In genomic region chr3:197343111-197343510, GRCh38 we compare ENCODE assay signal across 21 cellular contexts. TPM values are rescaled to one million over a fixed set of nuclear protein-coding genes. Genes with fewer than 3 reads are reported as not detected.
DNase-seq lines count a peak whose midpoint lies in the region; ATAC-seq, FAIRE-seq and TF ChIP-seq lines count a peak whose summit lies in the region.
"Had no signal": no experiment of that assay in that cellular context is flagged by ENCODE, and none has a peak within 500 bp of the region (broad histone marks: within the 10 kb centered on the region; RNA-seq: fewer than 3 reads in every experiment).

No MANE protein-coding gene starts in this region.

- no peaks in the 10 kb centered on the region for H3K9me3 ChIP-seq in endodermal cell (ENCODE audit: control insufficient read depth, low read length)
- H3K9me3 ChIP-seq in spleen = no peaks in the 10 kb centered on the region
- H3K9me3 ChIP-seq in mammary epithelial cell (replicated peaks; ENCODE audit: insufficient read depth, low read length) = no peaks in the 10 kb centered on the region
- H3K9me3 ChIP-seq in HepG2 (ENCODE audit: low read length) = no peaks in the 10 kb centered on the region
- H3K9me3 ChIP-seq: A549; BLaER1 treated with 17β-estradiol and CSF1 and Interleukin-3, amounts not matched to agents 10 nM and 100 nM; Caco-2 had no signal

- BruUV-seq in mammary epithelial cell (replicated peaks; lab: Mats Ljungman, UMichigan) (no TSS peak), HepG2 (replicated peaks; lab: Mats Ljungman, UMichigan) (no TSS peak)

- DNase-seq in endodermal cell = peak; percentile 30
- DNase-seq in mesenteric fat pad (ENCODE audit: low spot score) = peak; percentile 49
- DNase-seq in spleen = peak; percentile 41
- no peak for DNase-seq in mammary epithelial cell
- DNase-seq in HepG2 (ENCODE audit: low spot score) = no peak
- DNase-seq: AML-193; Caco-2; Calu3; CD4-positive, alpha-beta T cell; CD8-positive, alpha-beta T cell; DMS79 treated with DMSO at 0.1 percent for 48 hours; GF-D8 had no signal

- TF ChIP-seq POLR2A in spleen (IDR thresholded peaks at IDR 0.05) = no peak
- no peak for TF ChIP-seq POLR2A in HepG2 (IDR thresholded peaks at IDR 0.05; ENCODE audit: insufficient read depth in 1 of 2, low read depth in 2 of 2, low read length in 2 of 2)

- CTCF ChIA-PET in mammary epithelial cell (lab: Charles Lee; ENCODE audit: low non-redundant PET) (no interaction called here), HepG2 (lab: Yijun Ruan, JAX; ENCODE audit: low intra/inter-chr PET ratio, low total read pairs) (no interaction called here)

- H3K4me2 ChIP-seq in mammary epithelial cell (ENCODE audit: insufficient read depth, low read depth, low read length) (no peak overlapping the region), HepG2 (ENCODE audit: low read depth, low read length) (no peak overlapping the region)
- H3K4me2 ChIP-seq: A549 had no signal

- intact Hi-C loops in spleen (cut with DNase I; ENCODE audit: low total_unique reads) (no loop called here), mammary epithelial cell (cut with micrococcal nuclease) (no loop called here), HepG2 (cut with micrococcal nuclease; ENCODE audit: unreplicated experiment) (no loop called here)

- H3K9me3 Mint-ChIP-seq in endodermal cell = no peaks in the 10 kb centered on the region
- H3K9me3 Mint-ChIP-seq: CD4-positive, alpha-beta T cell; CD8-positive, alpha-beta T cell had no signal

- no peak overlapping the region for H3K27ac ChIP-seq in endodermal cell (ENCODE audit: low read depth, low read length)
- H3K27ac ChIP-seq in spleen = no peak overlapping the region
- no peak overlapping the region for H3K27ac ChIP-seq in mammary epithelial cell (ENCODE audit: insufficient read depth, low read depth, low read length)
- no peak overlapping the region for H3K27ac ChIP-seq in HepG2 (ENCODE audit: extremely low read length, insufficient read depth, low read length)
- H3K27ac ChIP-seq: 22Rv1; A549; BLaER1 treated with 17β-estradiol and CSF1 and Interleukin-3, amounts not matched to agents 10 nM and 100 nM; C4-2B had no signal

- no peak for TF ChIP-seq RAD21 in HepG2 (CRISPR knock-in tag; IDR thresholded peaks at IDR 0.05)

- dilution Hi-C loops in mammary epithelial cell (cut with HindIII; ENCODE audit: low sequenced_read_pairs) = loop anchor here (10.0 kb wide), 1 partner anchor 332 kb away; no protein-coding TSS in a partner anchor

- H3K4me1 ChIP-seq in endodermal cell (ENCODE audit: control insufficient read depth, insufficient read depth, low read length) (peaks cover 8% of the 10 kb centered on the region), spleen (no peaks in the 10 kb centered on the region), mammary epithelial cell (ENCODE audit: insufficient read depth, low read length) (peaks cover 11% of the 10 kb centered on the region), HepG2 (ENCODE audit: insufficient read depth, low read length) (peaks cover 19% of the 10 kb centered on the region)
- H3K4me1 ChIP-seq: A549 had no signal

- H3K4me3 ChIP-seq in endodermal cell (ENCODE audit: low read length) = no peak overlapping the region
- H3K4me3 ChIP-seq in spleen = no peak overlapping the region
- no peak overlapping the region for H3K4me3 ChIP-seq in mammary epithelial cell (replicated peaks in 1 of 3; ENCODE audit: insufficient read depth in 1 of 3, low read depth in 2 of 3, low read length in 3 of 3)
- H3K4me3 ChIP-seq in HepG2 (replicated peaks in 1 of 3; ENCODE audit: insufficient read depth in 1 of 3, low read depth in 2 of 3, low read length in 3 of 3) = no peak overlapping the region
- H3K4me3 ChIP-seq: A549; BLaER1 treated with 17β-estradiol and CSF1 and Interleukin-3, amounts not matched to agents 10 nM and 100 nM had no signal

- POLR2A ChIA-PET in HepG2 (lab: Yijun Ruan, JAX) = no interaction called here

- 95 to 97% methylated on average over 4 to 6 of the region's 6 CpGs for WGBS in endodermal cell (ENCODE audit: insufficient coverage in 1 of 2, insufficient read length in 1 of 2), 2 experiments
- 84 to 99% (median 93%) methylated on average over 6 of the region's 6 CpGs for WGBS in spleen, 5 donors
- WGBS in mammary epithelial cell (ENCODE audit: low coverage, missing lambda C conversion rate) = 88% methylated on average over 6 of the region's 6 CpGs
- WGBS in HepG2 (ENCODE audit: low lambda C conversion rate) = 91% methylated on average over 6 of the region's 6 CpGs

- no peak for ATAC-seq in HepG2
- ATAC-seq: A549; CD8-positive, alpha-beta T cell had no signal

- no peak for TF ChIP-seq CTCF in endodermal cell (conservative IDR thresholded peaks at IDR 0.05)
- TF ChIP-seq CTCF in spleen (IDR thresholded peaks at IDR 0.05 in 8 of 11, conservative IDR thresholded peaks at IDR 0.05 in 3 of 11) = no peak
- no peak for TF ChIP-seq CTCF in mammary epithelial cell (conservative IDR thresholded peaks at IDR 0.05 in 1 of 2, IDR thresholded peaks at IDR 0.05 in 1 of 2; ENCODE audit: extremely low read depth in 1 of 2, insufficient read depth in 1 of 2, low read depth in 1 of 2, low read length in 2 of 2)
- TF ChIP-seq CTCF in HepG2 (CRISPR knock-in tag; IDR thresholded peaks at IDR 0.05) = no peak

- no peaks in the 10 kb centered on the region for H3K27me3 ChIP-seq in endodermal cell (ENCODE audit: control insufficient read depth, insufficient read depth, low read length, poor library complexity, severe bottlenecking)
- H3K27me3 ChIP-seq in spleen (replicated peaks in 1 of 7) = no peaks in the 10 kb centered on the region
- no peaks in the 10 kb centered on the region for H3K27me3 ChIP-seq in mammary epithelial cell (ENCODE audit: insufficient read depth, low read length)
- no peaks in the 10 kb centered on the region for H3K27me3 ChIP-seq in HepG2 (ENCODE audit: control insufficient read depth in 1 of 2, insufficient read depth in 2 of 2, low read length in 2 of 2)
- H3K27me3 ChIP-seq: BLaER1 treated with 17β-estradiol and CSF1 and Interleukin-3, amounts not matched to agents 10 nM and 100 nM had no signal

- no peak overlapping the region for H3K9ac ChIP-seq in endodermal cell (ENCODE audit: extremely low read depth, low read length, poor library complexity, severe bottlenecking)
- no peak overlapping the region for H3K9ac ChIP-seq in mammary epithelial cell (ENCODE audit: insufficient read depth, low read length)
- H3K9ac ChIP-seq in HepG2 (ENCODE audit: insufficient read depth, low read depth, low read length) = no peak overlapping the region
- H3K9ac ChIP-seq: BLaER1 treated with 17β-estradiol and CSF1 and Interleukin-3, amounts not matched to agents 10 nM and 100 nM had no signal

- no peaks in the 10 kb centered on the region for H3K27me3 Mint-ChIP-seq in endodermal cell (ENCODE audit: insufficient read depth)
- H3K27me3 Mint-ChIP-seq: CD4-positive, alpha-beta T cell had no signal

- H3K36me3 ChIP-seq in endodermal cell (ENCODE audit: control insufficient read depth, insufficient read depth, low read length) (no peaks in the 10 kb centered on the region), spleen (no peaks in the 10 kb centered on the region), mammary epithelial cell (ENCODE audit: insufficient read depth, low read length) (no peaks in the 10 kb centered on the region), HepG2 (replicated peaks in 1 of 2; ENCODE audit: control insufficient read depth in 1 of 2, insufficient read depth in 2 of 2, low read length in 2 of 2) (no peaks in the 10 kb centered on the region)
- H3K36me3 ChIP-seq: BLaER1 treated with 17β-estradiol and CSF1 and Interleukin-3, amounts not matched to agents 10 nM and 100 nM had no signal

- H4K20me1 ChIP-seq in mammary epithelial cell (ENCODE audit: insufficient read depth, low read length) (no peaks in the 10 kb centered on the region), HepG2 (ENCODE audit: insufficient read depth, low read length) (no peaks in the 10 kb centered on the region)
- H4K20me1 ChIP-seq: BLaER1 treated with 17β-estradiol and CSF1 and Interleukin-3, amounts not matched to agents 10 nM and 100 nM had no signal

- H2AFZ ChIP-seq in mammary epithelial cell (ENCODE audit: low read depth, low read length) = no peak overlapping the region
- no peak overlapping the region for H2AFZ ChIP-seq in HepG2 (ENCODE audit: low read length)

- peaks cover 16% of the 10 kb centered on the region for H3K4me1 Mint-ChIP-seq in endodermal cell
- H3K4me1 Mint-ChIP-seq: B cell had no signal

- no peak overlapping the region for H3K4me3 Mint-ChIP-seq in endodermal cell
- H3K4me3 Mint-ChIP-seq: B cell; CD4-positive, alpha-beta T cell; CD8-positive, alpha-beta T cell had no signal

- FAIRE-seq in HepG2 (lab: Jason Lieb, UNC) = no peak
- FAIRE-seq: A549, D721Med, G401.6, GM12891, GM19239 had no signal

- H3K27ac Mint-ChIP-seq in endodermal cell = no peak overlapping the region
- H3K27ac Mint-ChIP-seq: B cell; CD4-positive, alpha-beta T cell; CD8-positive, alpha-beta T cell had no signal

- no peak for TF ChIP-seq EP300 in HepG2 (IDR thresholded peaks at IDR 0.05; ENCODE audit: low read depth in 2 of 2, low read length in 2 of 2)
- TF ChIP-seq EP300 in HepG2 (CRISPR knock-in tag; IDR thresholded peaks at IDR 0.05; ENCODE audit: borderline replicate concordance) = no peak

- no peaks in the 10 kb centered on the region for H3K36me3 Mint-ChIP-seq in endodermal cell (ENCODE audit: low read depth)
- H3K36me3 Mint-ChIP-seq: CD8-positive, alpha-beta T cell had no signal

- H3K79me2 ChIP-seq in mammary epithelial cell (ENCODE audit: insufficient read depth, low read length) (no peaks in the 10 kb centered on the region), HepG2 (ENCODE audit: insufficient read depth, low read length) (no peaks in the 10 kb centered on the region)

- in situ Hi-C loops in mammary epithelial cell (cut with MboI; ENCODE audit: low sequenced_read_pairs in 2 of 2) = no loop called here
- in situ Hi-C loops in HepG2 (cut with HindIII; ENCODE audit: extremely low pct_ligation_motif_present, low pct_unique_long_range_greater_than_20kb) = no loop called here

RNA-seq across cellular contexts. Expression of gene DLG1, which starts 44.7 kb away (rescaled TPM):
- total RNA-seq in endodermal cell (10 to 100 TPM; 78.7 to 96.9 TPM), mesenteric fat pad (68.5 TPM), spleen (10 to 100 TPM; 54.4 to 92.3 (median 78.5) TPM), mammary epithelial cell (100 to 1,000 TPM; 115 to 157 TPM), HepG2 (2016; rRNA removed; fragmentation: Illumina TruSeq; extraction: Trizol) (104 and 105 TPM in 2 replicates)
- polyA plus RNA-seq in endodermal cell (2013, experiment 1 of 2) = 68.2 TPM
- polyA plus RNA-seq in endodermal cell (2013, experiment 2 of 2) = 64.7 TPM
- polyA plus RNA-seq in spleen (10 to 100 TPM; 11.0 to 17.9 (median 12.5) TPM), mammary epithelial cell (32.9 TPM), HepG2 (2011; rRNA removed) (30.4 and 30.5 TPM in 2 replicates)
- polyA minus RNA-seq in mammary epithelial cell = 172 TPM
- 40.0 and 44.2 TPM in 2 replicates for total RNA-seq in HepG2 (2016; cell fraction: cytosol; rRNA removed; fragmentation: Illumina TruSeq; extraction: Trizol; ENCODE audit: low read depth)
- 102 and 106 TPM in 2 replicates for total RNA-seq in HepG2 (2016; cell fraction: insoluble cytoplasmic fraction; rRNA removed; fragmentation: Illumina TruSeq; extraction: Trizol)
- total RNA-seq in HepG2 (2016; cell fraction: membrane; rRNA removed; fragmentation: Illumina TruSeq; extraction: Trizol) = 33.5 and 37.5 TPM in 2 replicates
- 208 and 219 TPM in 2 replicates for total RNA-seq in HepG2 (2016; cell fraction: nucleus; rRNA removed; fragmentation: Illumina TruSeq; extraction: Trizol)
- 7.7 and 13.1 TPM in 2 replicates for polyA plus RNA-seq in HepG2 (2011; cell fraction: cytosol; rRNA removed)
- polyA plus RNA-seq in HepG2 (2011; cell fraction: nucleus; rRNA removed) = 38.0 and 75.0 TPM in 2 replicates
- polyA plus RNA-seq in HepG2 (2012) = 34.1 and 38.3 TPM in 2 replicates
- 3.7 and 3.9 TPM in 2 replicates for polyA plus RNA-seq in HepG2 (2016; cell fraction: cytosol; fragmentation: Illumina TruSeq; extraction: Trizol; ENCODE audit: low read depth)
- 67.8 and 68.9 TPM in 2 replicates for polyA plus RNA-seq in HepG2 (2016; cell fraction: insoluble cytoplasmic fraction; fragmentation: Illumina TruSeq; extraction: Trizol; ENCODE audit: low read depth)
- 10.5 and 12.7 TPM in 2 replicates for polyA plus RNA-seq in HepG2 (2016; cell fraction: membrane; fragmentation: Illumina TruSeq; extraction: Trizol; ENCODE audit: low read depth)
- 110 and 123 TPM in 2 replicates for polyA plus RNA-seq in HepG2 (2016; cell fraction: nucleus; fragmentation: Illumina TruSeq; extraction: Trizol; ENCODE audit: insufficient read depth, low read depth)
- 42.3 and 46.0 TPM in 2 replicates for polyA minus RNA-seq in HepG2 (2011; rRNA and poly(A)+ RNA removed; ENCODE audit: low replicate concordance)
- 23.2 and 29.7 TPM in 2 replicates for polyA minus RNA-seq in HepG2 (2011; cell fraction: cytosol; rRNA and poly(A)+ RNA removed)
- 241 and 244 TPM in 2 replicates for polyA minus RNA-seq in HepG2 (2011; cell fraction: nucleus; rRNA and poly(A)+ RNA removed)

Comparison
In these comparisons a context has a peak if more than half of its experiments do, and no peak if none do; other contexts are left out.
1. DNase-seq: peak in endodermal cell (single experiment), mesenteric fat pad (single experiment) and spleen (single experiment); none in mammary epithelial cell (single experiment) and HepG2 (single experiment).